18 cellular contexts compared by ENCODE assay signal in genomic region chr11:20450829-20451228, GRCh38.
DNase-seq lines count a peak whose midpoint lies in the region; ATAC-seq, FAIRE-seq and TF ChIP-seq lines count a peak whose summit lies in the region.
"Had no signal": no experiment of that assay in that cellular context is flagged by ENCODE, and none has a peak within 500 bp of the region (broad histone marks: within the 10 kb centered on the region; RNA-seq: fewer than 3 reads in every experiment).

No MANE protein-coding gene starts in this region.

- no peak overlapping the region for H3K9ac ChIP-seq in SK-N-MC (ENCODE audit: insufficient read length)

- ATAC-seq in activated CD8-positive, alpha-beta T cell treated with anti-CD3 and anti-CD28 coated beads, Interleukin-2, amount 10 ng/mL, durations not matched to agents 7 days and 5 days, result no peak
- ATAC-seq in activated CD8-positive, alpha-beta T cell treated with anti-CD3 and anti-CD28 coated beads for 36 hours, result no peak
- ATAC-seq in GM23338 (no peak), HG03571 (IDR thresholded peaks at IDR 0.05; ENCODE audit: unreplicated experiment) (no peak), pancreas (no peak)
- peak; percentile 78 for ATAC-seq in stimulated activated effector memory CD8-positive, alpha-beta T cell treated with anti-CD3 and anti-CD28 coated beads, Interleukin-12 subunit alpha, Interleukin-12 subunit beta, amount 100 ng/mL, for 72 hours
- ATAC-seq: GM12878 had no signal

- H3K4me2 ChIP-seq in GM23338, result no peak overlapping the region

- TF ChIP-seq CTCF in activated CD8-positive, alpha-beta T cell treated with anti-CD3 and anti-CD28 coated beads for 36 hours (IDR thresholded peaks at IDR 0.05), result no peak
- TF ChIP-seq CTCF in GM23338 (conservative IDR thresholded peaks at IDR 0.05; ENCODE audit: low read depth in 2 of 2), result no peak
- no peak for TF ChIP-seq CTCF in pancreas (IDR thresholded peaks at IDR 0.05)

- no peak overlapping the region for H2AFZ ChIP-seq in GM23338

- H3K9me3 ChIP-seq in SK-N-MC (ENCODE audit: low read depth, low read length) (no peaks in the 10 kb centered on the region), pancreas (no peaks in the 10 kb centered on the region)

- FAIRE-seq in pancreas (lab: Jason Lieb, UNC), result no peak
- FAIRE-seq: GM12878, GM19239 had no signal

- H3K36me3 Mint-ChIP-seq in activated CD8-positive, alpha-beta T cell treated with anti-CD3 and anti-CD28 coated beads, Interleukin-2, amount 10 ng/mL, durations not matched to agents 7 days and 5 days (ENCODE audit: low read depth), result peaks cover 7% of the 10 kb centered on the region
- H3K36me3 Mint-ChIP-seq in activated CD8-positive, alpha-beta T cell treated with anti-CD3 and anti-CD28 coated beads for 36 hours (ENCODE audit: low read depth), result peaks cover 22% of the 10 kb centered on the region
- H3K36me3 Mint-ChIP-seq in GM23338 (ENCODE audit: low read depth), result no peaks in the 10 kb centered on the region
- H3K36me3 Mint-ChIP-seq in stimulated activated effector memory CD8-positive, alpha-beta T cell treated with anti-CD3 and anti-CD28 coated beads, Interleukin-12 subunit alpha, Interleukin-12 subunit beta, amount 100 ng/mL, for 72 hours, result peaks cover 50% of the 10 kb centered on the region

- H3K36me3 ChIP-seq in GM23338 (ENCODE audit: insufficient read depth) (no peaks in the 10 kb centered on the region), SK-N-MC (ENCODE audit: insufficient read depth, low read length) (peaks cover 16% of the 10 kb centered on the region), pancreas (no peaks in the 10 kb centered on the region)

- no peaks in the 10 kb centered on the region for H3K9me3 Mint-ChIP-seq in activated CD8-positive, alpha-beta T cell treated with anti-CD3 and anti-CD28 coated beads, Interleukin-2, amount 10 ng/mL, durations not matched to agents 7 days and 5 days (ENCODE audit: insufficient read depth)
- no peaks in the 10 kb centered on the region for H3K9me3 Mint-ChIP-seq in activated CD8-positive, alpha-beta T cell treated with anti-CD3 and anti-CD28 coated beads for 36 hours
- H3K9me3 Mint-ChIP-seq in GM23338, result no peaks in the 10 kb centered on the region
- H3K9me3 Mint-ChIP-seq in stimulated activated effector memory CD8-positive, alpha-beta T cell treated with anti-CD3 and anti-CD28 coated beads, Interleukin-12 subunit alpha, Interleukin-12 subunit beta, amount 100 ng/mL, for 72 hours, result no peaks in the 10 kb centered on the region
- H3K9me3 Mint-ChIP-seq: CD4-positive, alpha-beta T cell had no signal

- H3K27ac ChIP-seq in GM23338 (ENCODE audit: low read depth) (no peak overlapping the region), SK-N-MC (peak overlapping the region; percentile 81; the same call in 1 of the 2 replicates), pancreas (no peak overlapping the region)
- H3K27ac ChIP-seq: 22Rv1 had no signal

- intact Hi-C loops in activated CD8-positive, alpha-beta T cell treated with anti-CD3 and anti-CD28 coated beads for 36 hours (cut with micrococcal nuclease), result no loop called here
- intact Hi-C loops in pancreas (cut with DNase I), result no loop called here

- no peak overlapping the region for H3K4me3 Mint-ChIP-seq in activated CD8-positive, alpha-beta T cell treated with anti-CD3 and anti-CD28 coated beads, Interleukin-2, amount 10 ng/mL, durations not matched to agents 7 days and 5 days
- H3K4me3 Mint-ChIP-seq in activated CD8-positive, alpha-beta T cell treated with anti-CD3 and anti-CD28 coated beads for 36 hours, result no peak overlapping the region
- H3K4me3 Mint-ChIP-seq in GM23338, result no peak overlapping the region
- no peak overlapping the region for H3K4me3 Mint-ChIP-seq in stimulated activated effector memory CD8-positive, alpha-beta T cell treated with anti-CD3 and anti-CD28 coated beads, Interleukin-12 subunit alpha, Interleukin-12 subunit beta, amount 100 ng/mL, for 72 hours
- H3K4me3 Mint-ChIP-seq: CD4-positive, alpha-beta T cell had no signal

- POLR2A ChIA-PET in activated CD8-positive, alpha-beta T cell treated with anti-CD3 and anti-CD28 coated beads, Interleukin-2, amount 10 ng/mL, durations not matched to agents 7 days and 5 days (lab: Charles Lee), result no interaction called here
- POLR2A ChIA-PET in activated CD8-positive, alpha-beta T cell treated with anti-CD3 and anti-CD28 coated beads for 36 hours (lab: Charles Lee), result no interaction called here

- H3F3A ChIP-seq in GM23338 (replicated peaks; ENCODE audit: low read depth), result no peaks in the 10 kb centered on the region

- peaks cover 14% of the 10 kb centered on the region for H3K4me1 Mint-ChIP-seq in activated CD8-positive, alpha-beta T cell treated with anti-CD3 and anti-CD28 coated beads, Interleukin-2, amount 10 ng/mL, durations not matched to agents 7 days and 5 days (ENCODE audit: low read depth)
- peaks cover 8% of the 10 kb centered on the region for H3K4me1 Mint-ChIP-seq in activated CD8-positive, alpha-beta T cell treated with anti-CD3 and anti-CD28 coated beads for 36 hours (ENCODE audit: low read depth)
- no peaks in the 10 kb centered on the region for H3K4me1 Mint-ChIP-seq in GM23338
- no peaks in the 10 kb centered on the region for H3K4me1 Mint-ChIP-seq in stimulated activated effector memory CD8-positive, alpha-beta T cell treated with anti-CD3 and anti-CD28 coated beads, Interleukin-12 subunit alpha, Interleukin-12 subunit beta, amount 100 ng/mL, for 72 hours

- H3K79me2 ChIP-seq in GM23338 (replicated peaks; ENCODE audit: insufficient read depth), result no peaks in the 10 kb centered on the region

- H3K4me3 ChIP-seq in GM23338 (no peak overlapping the region), SK-N-MC (no peak overlapping the region), pancreas (no peak overlapping the region)
- H3K4me3 ChIP-seq: GM12878 had no signal

- DNase-seq in activated CD8-positive, alpha-beta T cell treated with anti-CD3 and anti-CD28 coated beads, Interleukin-2, amount 10 ng/mL, durations not matched to agents 7 days and 5 days, result no peak
- no peak for DNase-seq in activated CD8-positive, alpha-beta T cell treated with anti-CD3 and anti-CD28 coated beads for 36 hours
- DNase-seq in GM23338 (ENCODE audit: low spot score), result no peak
- no peak for DNase-seq in SK-N-MC (ENCODE audit: low read depth, low spot score)
- DNase-seq in stimulated activated effector memory CD8-positive, alpha-beta T cell treated with anti-CD3 and anti-CD28 coated beads, Interleukin-12 subunit alpha, Interleukin-12 subunit beta, amount 100 ng/mL, for 72 hours (ENCODE audit: low spot score in 2 of 2), result no peak
- no peak for DNase-seq in H4 (ENCODE audit: low spot score)
- no peak for DNase-seq in pancreas
- DNase-seq: C1 segment of cervical spinal cord; Calu3; CD4-positive, alpha-beta T cell; DMS 273 treated with DMSO at 0.1 percent for 48 hours; H7; IMR-90; KG1 had no signal

- H4K20me1 ChIP-seq in GM23338 (replicated peaks; ENCODE audit: insufficient read depth), result no peaks in the 10 kb centered on the region

- H3K27me3 ChIP-seq in GM23338 (ENCODE audit: insufficient read depth) (no peaks in the 10 kb centered on the region), pancreas (no peaks in the 10 kb centered on the region)

- H3K4me1 ChIP-seq in GM23338 (ENCODE audit: insufficient read depth) (no peaks in the 10 kb centered on the region), pancreas (peaks cover 0 to 13% (median 0%) of the 10 kb centered on the region in 3 donors)

- peak overlapping the region; percentile 26 for H3K27ac Mint-ChIP-seq in activated CD8-positive, alpha-beta T cell treated with anti-CD3 and anti-CD28 coated beads, Interleukin-2, amount 10 ng/mL, durations not matched to agents 7 days and 5 days
- no peak overlapping the region for H3K27ac Mint-ChIP-seq in activated CD8-positive, alpha-beta T cell treated with anti-CD3 and anti-CD28 coated beads for 36 hours
- H3K27ac Mint-ChIP-seq in GM23338, result peak overlapping the region; percentile 55; the same call in 1 of the 2 replicates
- no peak overlapping the region for H3K27ac Mint-ChIP-seq in stimulated activated effector memory CD8-positive, alpha-beta T cell treated with anti-CD3 and anti-CD28 coated beads, Interleukin-12 subunit alpha, Interleukin-12 subunit beta, amount 100 ng/mL, for 72 hours
- H3K27ac Mint-ChIP-seq: CD4-positive, alpha-beta T cell had no signal

- no peaks in the 10 kb centered on the region for H3K9me2 ChIP-seq in GM23338 (ENCODE audit: insufficient read depth)

- no peaks in the 10 kb centered on the region for H3K27me3 Mint-ChIP-seq in activated CD8-positive, alpha-beta T cell treated with anti-CD3 and anti-CD28 coated beads, Interleukin-2, amount 10 ng/mL, durations not matched to agents 7 days and 5 days (ENCODE audit: low read depth)
- no peaks in the 10 kb centered on the region for H3K27me3 Mint-ChIP-seq in activated CD8-positive, alpha-beta T cell treated with anti-CD3 and anti-CD28 coated beads for 36 hours
- no peaks in the 10 kb centered on the region for H3K27me3 Mint-ChIP-seq in GM23338 (ENCODE audit: insufficient read depth, low read depth, poor library complexity)
- H3K27me3 Mint-ChIP-seq: CD4-positive, alpha-beta T cell had no signal

- 77 to 78% methylated on average over 2 of the region's 2 CpGs for WGBS in pancreas, 2 donors

- CTCF ChIA-PET in activated CD8-positive, alpha-beta T cell treated with anti-CD3 and anti-CD28 coated beads, Interleukin-2, amount 10 ng/mL, durations not matched to agents 7 days and 5 days (lab: Charles Lee), result no interaction called here
- CTCF ChIA-PET in activated CD8-positive, alpha-beta T cell treated with anti-CD3 and anti-CD28 coated beads for 36 hours (lab: Charles Lee), result interaction anchor here (1.4 kb wide), 1 partner anchor 53 kb away, joined by 3 read pairs; no protein-coding TSS in a partner anchor

TF ChIP-seq in GM23338, 12 proteins besides CTCF, POLR2A, EP300 and RAD21 (continues in another document):
- TF ChIP-seq EZH2phosphoT487 (IDR thresholded peaks at IDR 0.05; ENCODE audit: unreplicated experiment), result no peak
- no peak for TF ChIP-seq ZNF114 (CRISPR knock-in tag; IDR thresholded peaks at IDR 0.05)
- TF ChIP-seq ETS1 (IDR thresholded peaks at IDR 0.05), result no peak
- no peak for TF ChIP-seq ZNF331 (CRISPR knock-in tag; IDR thresholded peaks at IDR 0.05; ENCODE audit: low read depth)

Comparison
In these comparisons a context has a peak if more than half of its experiments do, and no peak if none do; other contexts are left out.
1. H3K27ac Mint-ChIP-seq: peak in activated CD8-positive, alpha-beta T cell treated with anti-CD3 and anti-CD28 coated beads, Interleukin-2, amount 10 ng/mL, durations not matched to agents 7 days and 5 days (single experiment) and GM23338 (single experiment); none in activated CD8-positive, alpha-beta T cell treated with anti-CD3 and anti-CD28 coated beads for 36 hours (single experiment) and stimulated activated effector memory CD8-positive, alpha-beta T cell treated with anti-CD3 and anti-CD28 coated beads, Interleukin-12 subunit alpha, Interleukin-12 subunit beta, amount 100 ng/mL, for 72 hours (single experiment).